In the genomic region with DNA sequence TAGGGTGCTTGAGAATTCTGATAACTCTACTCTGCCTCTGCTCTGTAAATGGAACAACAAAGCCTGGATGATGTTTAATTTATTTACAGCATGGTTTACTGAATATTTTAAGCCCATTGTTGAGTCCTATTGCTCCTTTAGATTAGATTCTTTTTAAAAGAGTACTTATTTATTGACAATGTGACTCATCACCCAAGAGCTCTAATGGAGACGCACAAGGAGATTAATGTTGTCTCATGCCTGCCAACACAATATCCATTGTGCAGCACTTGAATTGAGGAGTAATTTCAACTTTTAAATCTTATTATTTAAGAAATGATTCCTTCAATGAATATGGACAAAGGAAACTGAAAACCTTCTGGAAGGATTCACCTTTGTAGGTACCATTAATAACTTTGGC, we compare ENCODE assay signal across 16 cellular contexts.
A peak's percentile ranks its signal among the peaks of the same experiment; 100 is the strongest.
DNase-seq lines count a peak whose midpoint lies in the region; ATAC-seq and TF ChIP-seq lines count a peak whose summit lies in the region.
"Had no signal": no experiment of that assay in that cellular context is flagged by ENCODE, and none has a peak within 500 bp of the region (broad histone marks: within the 10 kb centered on the region; RNA-seq: fewer than 3 reads in every experiment).

No MANE protein-coding gene starts in this region.

- CTCF ChIA-PET in PC-3 (lab: Charles Lee), result no interaction called here

- H2AFZ ChIP-seq in PC-3 (ENCODE audit: low read length) (no peak overlapping the region), fibroblast of lung (ENCODE audit: low read length) (no peak overlapping the region)
- H2AFZ ChIP-seq: GM23248 had no signal

- no peaks in the 10 kb centered on the region for H3K9me2 ChIP-seq in PC-3 (replicated peaks; ENCODE audit: low read length)

- no peaks in the 10 kb centered on the region for H3F3A ChIP-seq in PC-3 (ENCODE audit: low read length, unreplicated experiment)

- no peak for TF ChIP-seq POLR2A in breast epithelium (IDR thresholded peaks at IDR 0.05)

- no TSS peak for BruUV-seq in PC-3 (replicated peaks; lab: Mats Ljungman, UMichigan)

- H3K27me3 ChIP-seq in PC-3 (ENCODE audit: low read length) (no peaks in the 10 kb centered on the region), fibroblast of lung (ENCODE audit: control insufficient read depth, insufficient read depth, low read length) (no peaks in the 10 kb centered on the region), breast epithelium (no peaks in the 10 kb centered on the region)
- H3K27me3 ChIP-seq: BLaER1 had no signal

- peak; percentile 81 for ATAC-seq in PC-3

- H3K36me3 ChIP-seq in PC-3 (ENCODE audit: low read depth, low read length), result no peaks in the 10 kb centered on the region
- no peaks in the 10 kb centered on the region for H3K36me3 ChIP-seq in fibroblast of lung (ENCODE audit: control insufficient read depth, insufficient read depth, low read length)
- H3K36me3 ChIP-seq in breast epithelium, result no peaks in the 10 kb centered on the region
- H3K36me3 ChIP-seq: BLaER1, HAP-1 had no signal

- no peaks in the 10 kb centered on the region for H3K79me2 ChIP-seq in PC-3 (ENCODE audit: low read length)
- no peaks in the 10 kb centered on the region for H3K79me2 ChIP-seq in fibroblast of lung (ENCODE audit: control insufficient read depth, insufficient read depth, low read length)

- no peak for TF ChIP-seq CTCF in PC-3 (conservative IDR thresholded peaks at IDR 0.05; ENCODE audit: low read depth, low read length)
- no peak for TF ChIP-seq CTCF in fibroblast of lung (conservative IDR thresholded peaks at IDR 0.05 in 1 of 2, IDR thresholded peaks at IDR 0.05 in 1 of 2; ENCODE audit: low read depth in 1 of 2, low read length in 2 of 2)
- TF ChIP-seq CTCF in retinal pigment epithelial cell (conservative IDR thresholded peaks at IDR 0.05; ENCODE audit: low read depth, low read length), result no peak
- TF ChIP-seq CTCF in GM10266 (IDR thresholded peaks at IDR 0.05; ENCODE audit: control insufficient read depth, insufficient read depth, low read depth, missing control alignments), result no peak
- no peak for TF ChIP-seq CTCF in breast epithelium (IDR thresholded peaks at IDR 0.05)

- H3K27ac ChIP-seq in PC-3 (ENCODE audit: low read length) (no peak overlapping the region), fibroblast of lung (ENCODE audit: insufficient read depth, low read length) (no peak overlapping the region), breast epithelium (no peak overlapping the region)
- H3K27ac ChIP-seq: 22Rv1, BLaER1, GM23248 had no signal

- DNase-seq in NCI-H345 (lab: John Stamatoyannopoulos, UW) (peak; percentile 11), NCI-H345 treated with DMSO at 0.1 percent for 48 hours (lab: John Stamatoyannopoulos, UW; ENCODE audit: unreplicated experiment) (no peak), PC-3 (peak; percentile 61), fibroblast of lung (ENCODE audit: low read depth in 2 of 2) (peak; percentile 0 to 3), retinal pigment epithelial cell (ENCODE audit: low read depth) (peak; percentile 4), GM10266 (ENCODE audit: extremely low spot score) (no peak), NCI-H2029 (lab: John Stamatoyannopoulos, UW) (no peak), breast epithelium (ENCODE audit: low spot score in 2 of 2) (no peak)
- DNase-seq: CD4-positive, alpha-beta memory T cell; DMS153; DND-41; EL; GM23248 had no signal

- H3K9ac ChIP-seq in PC-3 (ENCODE audit: low read length) (no peak overlapping the region), fibroblast of lung (ENCODE audit: insufficient read depth, low read length) (no peak overlapping the region)
- H3K9ac ChIP-seq: BLaER1, GM23248 had no signal

- H4K20me1 ChIP-seq in PC-3 (ENCODE audit: low read length), result no peaks in the 10 kb centered on the region
- H4K20me1 ChIP-seq in fibroblast of lung (ENCODE audit: control insufficient read depth, extremely low read depth, insufficient read depth, low read length), result no peaks in the 10 kb centered on the region
- H4K20me1 ChIP-seq: BLaER1 had no signal

- intact Hi-C loops in PC-3 (cut with micrococcal nuclease), result loop anchor here (5.0 to 10.0 kb wide), 3 partner anchors 664 to 1434 kb away; no protein-coding TSS in a partner anchor
- intact Hi-C loops in breast epithelium (cut with DNase I; ENCODE audit: low total_unique reads), result no loop called here

- H3K9me3 ChIP-seq in PC-3 (ENCODE audit: low read length), result no peaks in the 10 kb centered on the region
- no peaks in the 10 kb centered on the region for H3K9me3 ChIP-seq in fibroblast of lung (ENCODE audit: control insufficient read depth, insufficient read depth, low read depth, low read length)
- H3K9me3 ChIP-seq in breast epithelium, result no peaks in the 10 kb centered on the region
- H3K9me3 ChIP-seq: BLaER1, HAP-1 had no signal

- H3K4me1 ChIP-seq in PC-3 (ENCODE audit: insufficient read depth, low read length), result peaks cover 3% of the 10 kb centered on the region; the same call in 1 of the 2 replicates
- no peaks in the 10 kb centered on the region for H3K4me1 ChIP-seq in fibroblast of lung (ENCODE audit: control insufficient read depth, extremely low read depth, insufficient read depth, low read length)
- H3K4me1 ChIP-seq in breast epithelium, result no peaks in the 10 kb centered on the region
- H3K4me1 ChIP-seq: BLaER1, HAP-1 had no signal

- H3K4me3 ChIP-seq in PC-3 (ENCODE audit: low read length), result no peak overlapping the region
- no peak overlapping the region for H3K4me3 ChIP-seq in fibroblast of lung (replicated peaks in 1 of 4; ENCODE audit: control extremely low read depth in 1 of 4, insufficient read depth in 1 of 4, low read depth in 3 of 4, low read length in 4 of 4)
- no peak overlapping the region for H3K4me3 ChIP-seq in retinal pigment epithelial cell (ENCODE audit: low read length)
- H3K4me3 ChIP-seq in breast epithelium, result no peak overlapping the region
- H3K4me3 ChIP-seq: BLaER1, GM23248, HAP-1 had no signal

- no peak overlapping the region for H3K4me2 ChIP-seq in PC-3 (ENCODE audit: low read length)
- H3K4me2 ChIP-seq in fibroblast of lung (ENCODE audit: extremely low read depth, insufficient read depth, low read length), result no peak overlapping the region
- H3K4me2 ChIP-seq: BLaER1 had no signal

- POLR2A ChIA-PET in PC-3 (lab: Charles Lee; ENCODE audit: unreplicated experiment), result no interaction called here

Comparison
In these comparisons a context has a peak if more than half of its experiments do, and no peak if none do; other contexts are left out.
1. DNase-seq: peak in NCI-H345 (single experiment), PC-3 (single experiment), fibroblast of lung (2 of 2) and retinal pigment epithelial cell (single experiment); none in NCI-H345 treated with DMSO at 0.1 percent for 48 hours (single experiment), GM10266 (single experiment), NCI-H2029 (single experiment) and breast epithelium (0 of 2).